Comparison of ENCODE assay signal across 9 cellular contexts in genomic region chr10:76036410-76036940, GRCh38.
DNase-seq lines count a peak whose midpoint lies in the region; ATAC-seq and TF ChIP-seq lines count a peak whose summit lies in the region.
"Had no signal": no experiment of that assay in that cellular context is flagged by ENCODE, and none has a peak within 500 bp of the region (broad histone marks: within the 10 kb centered on the region; RNA-seq: fewer than 3 reads in every experiment).

No MANE protein-coding gene starts in this region.

- intact Hi-C loops in head of caudate nucleus (cut with DNase I), result loop anchor here (10.0 kb wide), 1 partner anchor 632 kb away; the partner anchor contains the start of gene ZNF503

- peak; percentile 79 for TF ChIP-seq CTCF in OCI-LY1 (IDR thresholded peaks at IDR 0.05; ENCODE audit: low read length)

- H3K9ac ChIP-seq in OCI-LY1 (ENCODE audit: low read length), result no peak overlapping the region

- no peaks in the 10 kb centered on the region for H3K9me3 ChIP-seq in OCI-LY1 (ENCODE audit: low read length)
- H3K9me3 ChIP-seq in CD8-positive, alpha-beta memory T cell (ENCODE audit: low read length), result no peaks in the 10 kb centered on the region

- H3K27ac Mint-ChIP-seq in activated naive CD4-positive, alpha-beta T cell treated with anti-CD3 and anti-CD28 coated beads, Interleukin-2, amount 10 ng/mL, durations not matched to agents 7 days and 5 days, result no peak overlapping the region
- no peak overlapping the region for H3K27ac Mint-ChIP-seq in CD8-positive, alpha-beta memory T cell
- H3K27ac Mint-ChIP-seq: IgD-negative memory B cell had no signal

- no peak overlapping the region for H2AFZ ChIP-seq in OCI-LY1 (ENCODE audit: low read length)

- no peaks in the 10 kb centered on the region for H3K4me1 ChIP-seq in OCI-LY1 (ENCODE audit: insufficient read depth, low read length, severe bottlenecking)
- H3K4me1 ChIP-seq in CD8-positive, alpha-beta memory T cell (ENCODE audit: insufficient read depth, low read length), result no peaks in the 10 kb centered on the region

- peak; percentile 87 for DNase-seq in AG20443 (ENCODE audit: low spot score)
- peak; percentile 45 for DNase-seq in activated naive CD4-positive, alpha-beta T cell treated with anti-CD3 and anti-CD28 coated beads, Interleukin-2, amount 10 ng/mL, durations not matched to agents 7 days and 5 days
- DNase-seq in head of caudate nucleus, result peak; percentile 54 to 91 (median 82)
- peak; percentile 71 for DNase-seq in pons (ENCODE audit: low spot score)
- no peak for DNase-seq in CD8-positive, alpha-beta memory T cell

- no peaks in the 10 kb centered on the region for H3K27me3 ChIP-seq in OCI-LY1 (ENCODE audit: insufficient read depth, low read length)
- H3K27me3 ChIP-seq in CD8-positive, alpha-beta memory T cell (ENCODE audit: insufficient read depth, low read length, poor library complexity, severe bottlenecking), result no peaks in the 10 kb centered on the region

- H3K36me3 Mint-ChIP-seq in activated naive CD4-positive, alpha-beta T cell treated with anti-CD3 and anti-CD28 coated beads, Interleukin-2, amount 10 ng/mL, durations not matched to agents 7 days and 5 days, result no peaks in the 10 kb centered on the region
- no peaks in the 10 kb centered on the region for H3K36me3 Mint-ChIP-seq in CD8-positive, alpha-beta memory T cell

- no peaks in the 10 kb centered on the region for H3K9me2 ChIP-seq in OCI-LY1 (ENCODE audit: low read depth, low read length)

- no peaks in the 10 kb centered on the region for H3K27me3 Mint-ChIP-seq in activated naive CD4-positive, alpha-beta T cell treated with anti-CD3 and anti-CD28 coated beads, Interleukin-2, amount 10 ng/mL, durations not matched to agents 7 days and 5 days
- no peaks in the 10 kb centered on the region for H3K27me3 Mint-ChIP-seq in CD8-positive, alpha-beta memory T cell

- H4K20me1 ChIP-seq in OCI-LY1 (ENCODE audit: insufficient read depth, low read length), result no peaks in the 10 kb centered on the region

- POLR2A ChIA-PET in CD8-positive, alpha-beta memory T cell (lab: Charles Lee), result no interaction called here

- H3K4me3 Mint-ChIP-seq in activated naive CD4-positive, alpha-beta T cell treated with anti-CD3 and anti-CD28 coated beads, Interleukin-2, amount 10 ng/mL, durations not matched to agents 7 days and 5 days, result no peak overlapping the region
- H3K4me3 Mint-ChIP-seq in CD8-positive, alpha-beta memory T cell, result no peak overlapping the region
- H3K4me3 Mint-ChIP-seq: IgD-negative memory B cell had no signal

- no peaks in the 10 kb centered on the region for H3K36me3 ChIP-seq in OCI-LY1 (ENCODE audit: insufficient read depth, low read length)
- no peaks in the 10 kb centered on the region for H3K36me3 ChIP-seq in CD8-positive, alpha-beta memory T cell (ENCODE audit: insufficient read depth, low read length)

- no peaks in the 10 kb centered on the region for H3K4me1 Mint-ChIP-seq in activated naive CD4-positive, alpha-beta T cell treated with anti-CD3 and anti-CD28 coated beads, Interleukin-2, amount 10 ng/mL, durations not matched to agents 7 days and 5 days
- H3K4me1 Mint-ChIP-seq in CD8-positive, alpha-beta memory T cell, result no peaks in the 10 kb centered on the region

- H3K4me3 ChIP-seq in OCI-LY1 (ENCODE audit: low read depth, low read length, poor library complexity, severe bottlenecking), result no peak overlapping the region
- no peak overlapping the region for H3K4me3 ChIP-seq in CD8-positive, alpha-beta memory T cell (ENCODE audit: low read length)

- ATAC-seq in GM18505 (IDR thresholded peaks at IDR 0.05; ENCODE audit: unreplicated experiment), result peak; percentile 63
- peak; percentile 70 for ATAC-seq in HG03175 (IDR thresholded peaks at IDR 0.05; ENCODE audit: unreplicated experiment)

- H3K79me2 ChIP-seq in OCI-LY1 (ENCODE audit: insufficient read depth, low read length), result no peaks in the 10 kb centered on the region

- H3F3A ChIP-seq in OCI-LY1 (ENCODE audit: insufficient read depth, low read length), result no peaks in the 10 kb centered on the region

- no peak overlapping the region for H3K4me2 ChIP-seq in OCI-LY1 (ENCODE audit: low read length)

- CTCF ChIA-PET in activated naive CD4-positive, alpha-beta T cell treated with anti-CD3 and anti-CD28 coated beads, Interleukin-2, amount 10 ng/mL, durations not matched to agents 7 days and 5 days (lab: Charles Lee), result interaction anchor here (0.6 to 1.7 kb wide), 6 partner anchors 10 to 874 kb away, joined by 3 to 6 read pairs (median 3); no protein-coding TSS in a partner anchor
- CTCF ChIA-PET in CD8-positive, alpha-beta memory T cell (lab: Charles Lee), result no interaction called here

- no peak for TF ChIP-seq POLR2A in GM18505 (IDR thresholded peaks at IDR 0.05; ENCODE audit: borderline replicate concordance, extremely low read depth, insufficient read depth, insufficient read length)

- peaks cover 3% of the 10 kb centered on the region for H3K9me3 Mint-ChIP-seq in activated naive CD4-positive, alpha-beta T cell treated with anti-CD3 and anti-CD28 coated beads, Interleukin-2, amount 10 ng/mL, durations not matched to agents 7 days and 5 days
- peaks cover 0 to 3% (median 2%) of the 10 kb centered on the region in 5 donors for H3K9me3 Mint-ChIP-seq in CD8-positive, alpha-beta memory T cell

- H3K27ac ChIP-seq in OCI-LY1 (ENCODE audit: low read depth, low read length, poor library complexity, severe bottlenecking), result no peak overlapping the region
- no peak overlapping the region for H3K27ac ChIP-seq in CD8-positive, alpha-beta memory T cell (ENCODE audit: low read depth, low read length)

Comparison
In these comparisons a context has a peak if more than half of its experiments do, and no peak if none do; other contexts are left out.
1. DNase-seq: peak in AG20443 (single experiment), activated naive CD4-positive, alpha-beta T cell treated with anti-CD3 and anti-CD28 coated beads, Interleukin-2, amount 10 ng/mL, durations not matched to agents 7 days and 5 days (single experiment), head of caudate nucleus (42 of 42) and pons (single experiment); none in CD8-positive, alpha-beta memory T cell (0 of 5).